1 cellular context compared by ENCODE assay signal in genomic region chr13:20901668-20902437, GRCh38.
TF ChIP-seq lines count a peak whose summit lies in the region.

No MANE protein-coding gene starts in this region.

TF ChIP-seq in HepG2, 621 proteins besides CTCF, POLR2A, EP300 and RAD21 (continued from another document and continues in another):
- TF ChIP-seq REPIN1 (CRISPR knock-in tag; IDR thresholded peaks at IDR 0.05; ENCODE audit: borderline replicate concordance, low read depth) (no peak), NR2F2 (IDR thresholded peaks at IDR 0.05; ENCODE audit: borderline replicate concordance, low read depth) (no peak), HES4 (CRISPR knock-in tag; IDR thresholded peaks at IDR 0.05; ENCODE audit: borderline replicate concordance) (no peak), MIER3 (CRISPR knock-in tag; IDR thresholded peaks at IDR 0.05; ENCODE audit: borderline replicate concordance) (no peak), ZNF274 (CRISPR knock-in tag; IDR thresholded peaks at IDR 0.05) (no peak), RFX1 (IDR thresholded peaks at IDR 0.05) (no peak), REST (IDR thresholded peaks at IDR 0.05; ENCODE audit: borderline replicate concordance in 1 of 2, low read depth in 1 of 2, low read length in 2 of 2) (no peak), POLR2AphosphoS5 (IDR thresholded peaks at IDR 0.05; ENCODE audit: low read depth, low read length) (0 out of 2 replicates have a peak, but pooled peaks have one; percentile 23), ZNF460 (CRISPR knock-in tag; IDR thresholded peaks at IDR 0.05; ENCODE audit: borderline replicate concordance) (no peak), BHLHE40 (IDR thresholded peaks at IDR 0.05; ENCODE audit: low read length) (peak; percentile 61; the same call in 1 of the 2 replicates), HNF1B (CRISPR knock-in tag; IDR thresholded peaks at IDR 0.05) (no peak), ZNF275 (CRISPR knock-in tag; IDR thresholded peaks at IDR 0.05; ENCODE audit: borderline replicate concordance) (no peak), MAFK (conservative IDR thresholded peaks at IDR 0.05 in 1 of 2, IDR thresholded peaks at IDR 0.05 in 1 of 2; ENCODE audit: low read length in 2 of 2) (peak in 1 of 2 experiments; percentile 40; a peak in 2 of 4 replicates), ATF3 (CRISPR knock-in tag; IDR thresholded peaks at IDR 0.05) (0 out of 2 replicates have a peak, but pooled peaks have one; percentile 18), ZNF891 (CRISPR knock-in tag; IDR thresholded peaks at IDR 0.05) (no peak; the same call in 1 of the 2 replicates), RBFOX2 (IDR thresholded peaks at IDR 0.05; ENCODE audit: low read depth, low read length) (no peak), ZNF670 (CRISPR knock-in tag; IDR thresholded peaks at IDR 0.05; ENCODE audit: borderline replicate concordance) (no peak), ATF7 (IDR thresholded peaks at IDR 0.05) (no peak), ATF7 (CRISPR knock-in tag; IDR thresholded peaks at IDR 0.05) (no peak), ZFX (CRISPR knock-in tag; IDR thresholded peaks at IDR 0.05; ENCODE audit: low read depth) (peak; percentile 6; the same call in 1 of the 2 replicates), EZH2 (conservative IDR thresholded peaks at IDR 0.05; ENCODE audit: low read depth, low read length) (no peak), U2AF2 (IDR thresholded peaks at IDR 0.05; ENCODE audit: low read depth, low read length) (no peak), ZNF121 (CRISPR knock-in tag; IDR thresholded peaks at IDR 0.05) (no peak), GRHL1 (CRISPR knock-in tag; conservative IDR thresholded peaks at IDR 0.05) (no peak)
- TF ChIP-seq, protein P1, sequence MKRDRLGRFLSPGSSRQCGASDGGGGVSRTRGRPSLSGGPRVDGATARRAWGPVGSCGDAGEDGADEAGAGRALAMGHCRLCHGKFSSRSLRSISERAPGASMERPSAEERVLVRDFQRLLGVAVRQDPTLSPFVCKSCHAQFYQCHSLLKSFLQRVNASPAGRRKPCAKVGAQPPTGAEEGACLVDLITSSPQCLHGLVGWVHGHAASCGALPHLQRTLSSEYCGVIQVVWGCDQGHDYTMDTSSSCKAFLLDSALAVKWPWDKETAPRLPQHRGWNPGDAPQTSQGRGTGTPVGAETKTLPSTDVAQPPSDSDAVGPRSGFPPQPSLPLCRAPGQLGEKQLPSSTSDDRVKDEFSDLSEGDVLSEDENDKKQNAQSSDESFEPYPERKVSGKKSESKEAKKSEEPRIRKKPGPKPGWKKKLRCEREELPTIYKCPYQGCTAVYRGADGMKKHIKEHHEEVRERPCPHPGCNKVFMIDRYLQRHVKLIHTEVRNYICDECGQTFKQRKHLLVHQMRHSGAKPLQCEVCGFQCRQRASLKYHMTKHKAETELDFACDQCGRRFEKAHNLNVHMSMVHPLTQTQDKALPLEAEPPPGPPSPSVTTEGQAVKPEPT (CRISPR knock-in tag; IDR thresholded peaks at IDR 0.05; ENCODE audit: low read depth) = no peak
- TF ChIP-seq, protein P2, sequence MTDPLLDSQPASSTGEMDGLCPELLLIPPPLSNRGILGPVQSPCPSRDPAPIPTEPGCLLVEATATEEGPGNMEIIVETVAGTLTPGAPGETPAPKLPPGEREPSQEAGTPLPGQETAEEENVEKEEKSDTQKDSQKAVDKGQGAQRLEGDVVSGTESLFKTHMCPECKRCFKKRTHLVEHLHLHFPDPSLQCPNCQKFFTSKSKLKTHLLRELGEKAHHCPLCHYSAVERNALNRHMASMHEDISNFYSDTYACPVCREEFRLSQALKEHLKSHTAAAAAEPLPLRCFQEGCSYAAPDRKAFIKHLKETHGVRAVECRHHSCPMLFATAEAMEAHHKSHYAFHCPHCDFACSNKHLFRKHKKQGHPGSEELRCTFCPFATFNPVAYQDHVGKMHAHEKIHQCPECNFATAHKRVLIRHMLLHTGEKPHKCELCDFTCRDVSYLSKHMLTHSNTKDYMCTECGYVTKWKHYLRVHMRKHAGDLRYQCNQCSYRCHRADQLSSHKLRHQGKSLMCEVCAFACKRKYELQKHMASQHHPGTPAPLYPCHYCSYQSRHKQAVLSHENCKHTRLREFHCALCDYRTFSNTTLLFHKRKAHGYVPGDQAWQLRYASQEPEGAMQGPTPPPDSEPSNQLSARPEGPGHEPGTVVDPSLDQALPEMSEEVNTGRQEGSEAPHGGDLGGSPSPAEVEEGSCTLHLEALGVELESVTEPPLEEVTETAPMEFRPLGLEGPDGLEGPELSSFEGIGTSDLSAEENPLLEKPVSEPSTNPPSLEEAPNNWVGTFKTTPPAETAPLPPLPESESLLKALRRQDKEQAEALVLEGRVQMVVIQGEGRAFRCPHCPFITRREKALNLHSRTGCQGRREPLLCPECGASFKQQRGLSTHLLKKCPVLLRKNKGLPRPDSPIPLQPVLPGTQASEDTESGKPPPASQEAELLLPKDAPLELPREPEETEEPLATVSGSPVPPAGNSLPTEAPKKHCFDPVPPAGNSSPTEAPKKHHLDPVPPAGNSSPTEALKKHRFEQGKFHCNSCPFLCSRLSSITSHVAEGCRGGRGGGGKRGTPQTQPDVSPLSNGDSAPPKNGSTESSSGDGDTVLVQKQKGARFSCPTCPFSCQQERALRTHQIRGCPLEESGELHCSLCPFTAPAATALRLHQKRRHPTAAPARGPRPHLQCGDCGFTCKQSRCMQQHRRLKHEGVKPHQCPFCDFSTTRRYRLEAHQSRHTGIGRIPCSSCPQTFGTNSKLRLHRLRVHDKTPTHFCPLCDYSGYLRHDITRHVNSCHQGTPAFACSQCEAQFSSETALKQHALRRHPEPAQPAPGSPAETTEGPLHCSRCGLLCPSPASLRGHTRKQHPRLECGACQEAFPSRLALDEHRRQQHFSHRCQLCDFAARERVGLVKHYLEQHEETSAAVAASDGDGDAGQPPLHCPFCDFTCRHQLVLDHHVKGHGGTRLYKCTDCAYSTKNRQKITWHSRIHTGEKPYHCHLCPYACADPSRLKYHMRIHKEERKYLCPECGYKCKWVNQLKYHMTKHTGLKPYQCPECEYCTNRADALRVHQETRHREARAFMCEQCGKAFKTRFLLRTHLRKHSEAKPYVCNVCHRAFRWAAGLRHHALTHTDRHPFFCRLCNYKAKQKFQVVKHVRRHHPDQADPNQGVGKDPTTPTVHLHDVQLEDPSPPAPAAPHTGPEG (CRISPR knock-in tag; IDR thresholded peaks at IDR 0.05) = peak; percentile 41; the same call in 1 of the 2 replicates
- TF ChIP-seq, protein P3, sequence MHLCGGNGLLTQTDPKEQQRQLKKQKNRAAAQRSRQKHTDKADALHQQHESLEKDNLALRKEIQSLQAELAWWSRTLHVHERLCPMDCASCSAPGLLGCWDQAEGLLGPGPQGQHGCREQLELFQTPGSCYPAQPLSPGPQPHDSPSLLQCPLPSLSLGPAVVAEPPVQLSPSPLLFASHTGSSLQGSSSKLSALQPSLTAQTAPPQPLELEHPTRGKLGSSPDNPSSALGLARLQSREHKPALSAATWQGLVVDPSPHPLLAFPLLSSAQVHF (CRISPR knock-in tag; IDR thresholded peaks at IDR 0.05) = no peak
- TF ChIP-seq, protein P4, sequence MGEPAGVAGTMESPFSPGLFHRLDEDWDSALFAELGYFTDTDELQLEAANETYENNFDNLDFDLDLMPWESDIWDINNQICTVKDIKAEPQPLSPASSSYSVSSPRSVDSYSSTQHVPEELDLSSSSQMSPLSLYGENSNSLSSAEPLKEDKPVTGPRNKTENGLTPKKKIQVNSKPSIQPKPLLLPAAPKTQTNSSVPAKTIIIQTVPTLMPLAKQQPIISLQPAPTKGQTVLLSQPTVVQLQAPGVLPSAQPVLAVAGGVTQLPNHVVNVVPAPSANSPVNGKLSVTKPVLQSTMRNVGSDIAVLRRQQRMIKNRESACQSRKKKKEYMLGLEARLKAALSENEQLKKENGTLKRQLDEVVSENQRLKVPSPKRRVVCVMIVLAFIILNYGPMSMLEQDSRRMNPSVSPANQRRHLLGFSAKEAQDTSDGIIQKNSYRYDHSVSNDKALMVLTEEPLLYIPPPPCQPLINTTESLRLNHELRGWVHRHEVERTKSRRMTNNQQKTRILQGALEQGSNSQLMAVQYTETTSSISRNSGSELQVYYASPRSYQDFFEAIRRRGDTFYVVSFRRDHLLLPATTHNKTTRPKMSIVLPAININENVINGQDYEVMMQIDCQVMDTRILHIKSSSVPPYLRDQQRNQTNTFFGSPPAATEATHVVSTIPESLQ (CRISPR knock-in tag; conservative IDR thresholded peaks at IDR 0.05) = no peak
- TF ChIP-seq, protein P5, sequence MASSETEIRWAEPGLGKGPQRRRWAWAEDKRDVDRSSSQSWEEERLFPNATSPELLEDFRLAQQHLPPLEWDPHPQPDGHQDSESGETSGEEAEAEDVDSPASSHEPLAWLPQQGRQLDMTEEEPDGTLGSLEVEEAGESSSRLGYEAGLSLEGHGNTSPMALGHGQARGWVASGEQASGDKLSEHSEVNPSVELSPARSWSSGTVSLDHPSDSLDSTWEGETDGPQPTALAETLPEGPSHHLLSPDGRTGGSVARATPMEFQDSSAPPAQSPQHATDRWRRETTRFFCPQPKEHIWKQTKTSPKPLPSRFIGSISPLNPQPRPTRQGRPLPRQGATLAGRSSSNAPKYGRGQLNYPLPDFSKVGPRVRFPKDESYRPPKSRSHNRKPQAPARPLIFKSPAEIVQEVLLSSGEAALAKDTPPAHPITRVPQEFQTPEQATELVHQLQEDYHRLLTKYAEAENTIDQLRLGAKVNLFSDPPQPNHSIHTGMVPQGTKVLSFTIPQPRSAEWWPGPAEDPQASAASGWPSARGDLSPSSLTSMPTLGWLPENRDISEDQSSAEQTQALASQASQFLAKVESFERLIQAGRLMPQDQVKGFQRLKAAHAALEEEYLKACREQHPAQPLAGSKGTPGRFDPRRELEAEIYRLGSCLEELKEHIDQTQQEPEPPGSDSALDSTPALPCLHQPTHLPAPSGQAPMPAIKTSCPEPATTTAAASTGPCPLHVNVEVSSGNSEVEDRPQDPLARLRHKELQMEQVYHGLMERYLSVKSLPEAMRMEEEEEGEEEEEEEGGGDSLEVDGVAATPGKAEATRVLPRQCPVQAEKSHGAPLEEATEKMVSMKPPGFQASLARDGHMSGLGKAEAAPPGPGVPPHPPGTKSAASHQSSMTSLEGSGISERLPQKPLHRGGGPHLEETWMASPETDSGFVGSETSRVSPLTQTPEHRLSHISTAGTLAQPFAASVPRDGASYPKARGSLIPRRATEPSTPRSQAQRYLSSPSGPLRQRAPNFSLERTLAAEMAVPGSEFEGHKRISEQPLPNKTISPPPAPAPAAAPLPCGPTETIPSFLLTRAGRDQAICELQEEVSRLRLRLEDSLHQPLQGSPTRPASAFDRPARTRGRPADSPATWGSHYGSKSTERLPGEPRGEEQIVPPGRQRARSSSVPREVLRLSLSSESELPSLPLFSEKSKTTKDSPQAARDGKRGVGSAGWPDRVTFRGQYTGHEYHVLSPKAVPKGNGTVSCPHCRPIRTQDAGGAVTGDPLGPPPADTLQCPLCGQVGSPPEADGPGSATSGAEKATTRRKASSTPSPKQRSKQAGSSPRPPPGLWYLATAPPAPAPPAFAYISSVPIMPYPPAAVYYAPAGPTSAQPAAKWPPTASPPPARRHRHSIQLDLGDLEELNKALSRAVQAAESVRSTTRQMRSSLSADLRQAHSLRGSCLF (CRISPR knock-in tag; IDR thresholded peaks at IDR 0.05; ENCODE audit: borderline replicate concordance) = no peak
